In the genomic region with DNA sequence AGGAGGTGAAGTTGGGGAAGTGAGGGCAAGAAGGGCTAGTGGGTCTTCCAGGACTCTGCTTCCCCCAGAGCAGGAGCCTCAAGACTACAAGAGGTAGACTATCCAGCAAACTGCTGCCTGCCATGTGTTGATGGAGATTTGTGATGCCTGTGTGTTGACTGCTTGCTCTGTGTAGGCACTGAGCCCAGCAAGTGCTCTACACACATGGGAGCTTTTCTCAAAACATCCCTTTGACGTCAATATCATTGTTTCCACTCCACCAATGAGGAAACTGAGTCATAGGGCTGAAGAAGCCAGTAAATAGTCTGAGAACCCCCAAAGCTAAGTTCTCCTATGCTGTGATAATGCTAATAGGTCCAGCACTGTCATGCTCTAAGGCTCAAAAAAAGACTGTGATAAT, we compare ENCODE assay signal across 18 cellular contexts.
"Had no signal": no experiment of that assay in that cellular context is flagged by ENCODE, and none has a peak within 500 bp of the region (broad histone marks: within the 10 kb centered on the region; RNA-seq: fewer than 3 reads in every experiment).

No MANE protein-coding gene starts in this region.

- H3K4me1 Mint-ChIP-seq: activated naive CD8-positive, alpha-beta T cell treated with anti-CD3 and anti-CD28 coated beads, Interleukin-2, amount 10 ng/mL, durations not matched to agents 7 days and 5 days; naive thymus-derived CD4-positive, alpha-beta T cell had no signal

- H3K36me3 ChIP-seq: gastrocnemius medialis, heart right ventricle, left lung, neural progenitor cell, prostate gland, SJSA1, thoracic aorta, upper lobe of right lung had no signal

- H3K27ac ChIP-seq: epithelial cell of prostate, gastrocnemius medialis, heart right ventricle, left lung, neural progenitor cell, prostate gland, SJSA1, skin epidermis, thoracic aorta, upper lobe of right lung had no signal

- H3K36me3 Mint-ChIP-seq: activated CD4-positive, alpha-beta memory T cell treated with anti-CD3 and anti-CD28 coated beads for 36 hours; activated naive CD8-positive, alpha-beta T cell treated with anti-CD3 and anti-CD28 coated beads, Interleukin-2, amount 10 ng/mL, durations not matched to agents 7 days and 5 days; naive thymus-derived CD4-positive, alpha-beta T cell; neural progenitor cell had no signal

- H3K9me3 ChIP-seq: gastrocnemius medialis, heart right ventricle, left lung, prostate gland, SJSA1, thoracic aorta, upper lobe of right lung had no signal

- DNase-seq: activated naive CD4-positive, alpha-beta T cell; activated naive CD8-positive, alpha-beta T cell treated with anti-CD3 and anti-CD28 coated beads, Interleukin-2, amount 10 ng/mL, durations not matched to agents 7 days and 5 days; cerebellar nuclear complex; heart right ventricle; left lung; naive thymus-derived CD4-positive, alpha-beta T cell; right cardiac atrium; stimulated activated CD4-positive, alpha-beta T cell treated with anti-CD3 and anti-CD28 coated beads, Interleukin-4, amount 100 ng/mL, for 1 hour; T-helper 2 cell; upper lobe of right lung had no signal

- H3K27me3 Mint-ChIP-seq: activated naive CD8-positive, alpha-beta T cell treated with anti-CD3 and anti-CD28 coated beads, Interleukin-2, amount 10 ng/mL, durations not matched to agents 7 days and 5 days had no signal

- H3K4me1 ChIP-seq: gastrocnemius medialis, heart right ventricle, left lung, neural progenitor cell, prostate gland, SJSA1, upper lobe of right lung had no signal

- H3K4me2 ChIP-seq: neural progenitor cell had no signal

- H3K4me3 ChIP-seq: gastrocnemius medialis, heart right ventricle, left lung, neural progenitor cell, prostate gland, SJSA1, skin epidermis, thoracic aorta, upper lobe of right lung had no signal

- H3K4me3 Mint-ChIP-seq: activated CD4-positive, alpha-beta memory T cell treated with anti-CD3 and anti-CD28 coated beads for 36 hours; activated naive CD8-positive, alpha-beta T cell treated with anti-CD3 and anti-CD28 coated beads, Interleukin-2, amount 10 ng/mL, durations not matched to agents 7 days and 5 days; naive thymus-derived CD4-positive, alpha-beta T cell; neural progenitor cell had no signal

- H2AFZ ChIP-seq: neural progenitor cell had no signal

- H3K27me3 ChIP-seq: gastrocnemius medialis, heart right ventricle, left lung, neural progenitor cell, SJSA1, upper lobe of right lung had no signal

- H3K9me3 Mint-ChIP-seq: activated CD4-positive, alpha-beta memory T cell treated with anti-CD3 and anti-CD28 coated beads for 36 hours; activated naive CD8-positive, alpha-beta T cell treated with anti-CD3 and anti-CD28 coated beads, Interleukin-2, amount 10 ng/mL, durations not matched to agents 7 days and 5 days; neural progenitor cell had no signal

- H3K27ac Mint-ChIP-seq: activated CD4-positive, alpha-beta memory T cell treated with anti-CD3 and anti-CD28 coated beads for 36 hours; activated naive CD8-positive, alpha-beta T cell treated with anti-CD3 and anti-CD28 coated beads, Interleukin-2, amount 10 ng/mL, durations not matched to agents 7 days and 5 days; naive thymus-derived CD4-positive, alpha-beta T cell; neural progenitor cell had no signal

- H3K9ac ChIP-seq: neural progenitor cell had no signal
